Comparison of ENCODE assay signal across 1 cellular context in the genomic region with DNA sequence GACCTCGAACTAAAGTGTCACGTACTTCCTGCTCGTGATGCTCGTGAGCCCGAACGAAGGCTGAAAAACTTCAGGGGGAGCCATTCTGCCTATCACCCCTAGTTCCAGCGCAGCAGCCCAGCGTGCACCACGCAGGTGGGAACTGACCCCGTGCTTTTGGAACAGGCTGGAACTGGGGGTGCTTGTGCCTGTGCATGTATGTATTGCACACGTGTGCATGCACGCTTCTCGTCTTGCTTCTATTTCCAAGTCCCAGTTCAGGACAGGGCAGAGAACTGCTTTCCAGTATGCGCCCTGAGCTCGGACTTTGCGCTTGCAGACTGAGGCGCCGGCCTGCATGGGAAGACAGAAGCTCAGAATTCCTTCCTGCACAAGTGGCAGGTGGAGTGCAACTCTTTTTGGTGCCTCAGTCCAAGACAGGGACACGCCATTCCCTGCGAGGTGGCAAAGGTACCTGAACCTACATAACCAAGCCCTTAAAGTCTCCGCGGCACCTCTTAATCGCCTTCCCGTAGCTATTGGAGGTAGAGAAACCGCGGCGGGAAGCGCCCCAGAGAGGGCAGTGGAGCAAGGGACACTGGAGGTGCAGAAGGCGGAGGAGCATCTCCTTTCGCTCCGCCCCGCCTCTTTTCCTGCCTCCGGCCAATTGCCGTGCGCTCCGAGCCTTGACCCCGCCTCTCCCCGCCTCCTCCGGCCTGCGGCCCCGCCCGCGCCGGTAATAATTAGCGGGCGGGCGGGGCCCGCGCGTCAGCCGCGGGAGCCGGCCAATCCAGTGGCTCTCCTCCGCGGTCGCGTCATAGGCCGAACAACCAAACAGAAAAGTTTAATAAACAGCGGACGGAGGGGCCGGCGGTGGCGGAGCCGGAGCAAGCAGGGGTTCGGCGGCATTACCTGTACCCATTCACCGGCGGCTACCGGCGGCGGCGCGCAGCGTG.
TF ChIP-seq lines count a peak whose summit lies in the region.

A gene (plus strand): TSS at position 826 of the 935 bp plus-strand sequence. CDS start 60,669 bp downstream, outside the sequence.

TF ChIP-seq in K562, 482 proteins besides CTCF, POLR2A, EP300 and RAD21 (continued from another document and continues in another):
- TF ChIP-seq RBM22 (IDR thresholded peaks at IDR 0.05; ENCODE audit: low read depth, low read length, poor library complexity, severe bottlenecking) (no peak), PHF8 (IDR thresholded peaks at IDR 0.05; ENCODE audit: borderline replicate concordance, low read length) (peak; percentile 72; the same call in 1 of the 2 replicates), ATF7 (IDR thresholded peaks at IDR 0.05) (peak; percentile 79), HDAC3 (IDR thresholded peaks at IDR 0.05; ENCODE audit: borderline replicate concordance, partially characterized antibody) (no peak), HMG20B (CRISPR knock-in tag; IDR thresholded peaks at IDR 0.05) (no peak), KLF13 (tag; IDR thresholded peaks at IDR 0.05; ENCODE audit: borderline replicate concordance, low read depth) (no peak), CEBPG (CRISPR knock-in tag; IDR thresholded peaks at IDR 0.05) (no peak), CEBPG (tag; conservative IDR thresholded peaks at IDR 0.05 in 1 of 2, IDR thresholded peaks at IDR 0.05 in 1 of 2) (no peak), CCAR2 (IDR thresholded peaks at IDR 0.05; ENCODE audit: low read depth, low read length) (no peak), SMARCB1 (IDR thresholded peaks at IDR 0.05; ENCODE audit: insufficient read length, low read depth) (no peak), EHMT2 (IDR thresholded peaks at IDR 0.05) (no peak), SMC3 (conservative IDR thresholded peaks at IDR 0.05; ENCODE audit: insufficient read depth, low read depth, low read length) (no peak), SMARCA4 (IDR thresholded peaks at IDR 0.05) (no peak), ETV5 (CRISPR knock-in tag; IDR thresholded peaks at IDR 0.05; ENCODE audit: low read depth) (no peak; the same call in 1 of the 2 replicates), MTF1 (CRISPR knock-in tag; IDR thresholded peaks at IDR 0.05; ENCODE audit: borderline replicate concordance) (no peak), XRCC4 (IDR thresholded peaks at IDR 0.05; ENCODE audit: extremely low read depth, insufficient read depth, insufficient read length) (no peak), KAT8 (IDR thresholded peaks at IDR 0.05; ENCODE audit: low read depth) (no peak), JUND (IDR thresholded peaks at IDR 0.05; ENCODE audit: borderline replicate concordance, low read depth, low read length) (no peak), JUND (tag; IDR thresholded peaks at IDR 0.05; ENCODE audit: borderline replicate concordance, low read depth, low read length) (no peak), BDP1 (IDR thresholded peaks at IDR 0.05; ENCODE audit: insufficient read depth, insufficient read length) (no peak), NCOA6 (IDR thresholded peaks at IDR 0.05) (no peak)
- TF ChIP-seq, protein P1, sequence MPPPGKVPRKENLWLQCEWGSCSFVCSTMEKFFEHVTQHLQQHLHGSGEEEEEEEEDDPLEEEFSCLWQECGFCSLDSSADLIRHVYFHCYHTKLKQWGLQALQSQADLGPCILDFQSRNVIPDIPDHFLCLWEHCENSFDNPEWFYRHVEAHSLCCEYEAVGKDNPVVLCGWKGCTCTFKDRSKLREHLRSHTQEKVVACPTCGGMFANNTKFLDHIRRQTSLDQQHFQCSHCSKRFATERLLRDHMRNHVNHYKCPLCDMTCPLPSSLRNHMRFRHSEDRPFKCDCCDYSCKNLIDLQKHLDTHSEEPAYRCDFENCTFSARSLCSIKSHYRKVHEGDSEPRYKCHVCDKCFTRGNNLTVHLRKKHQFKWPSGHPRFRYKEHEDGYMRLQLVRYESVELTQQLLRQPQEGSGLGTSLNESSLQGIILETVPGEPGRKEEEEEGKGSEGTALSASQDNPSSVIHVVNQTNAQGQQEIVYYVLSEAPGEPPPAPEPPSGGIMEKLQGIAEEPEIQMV (tag; conservative IDR thresholded peaks at IDR 0.05; ENCODE audit: low read depth): no peak
- TF ChIP-seq, protein P2, sequence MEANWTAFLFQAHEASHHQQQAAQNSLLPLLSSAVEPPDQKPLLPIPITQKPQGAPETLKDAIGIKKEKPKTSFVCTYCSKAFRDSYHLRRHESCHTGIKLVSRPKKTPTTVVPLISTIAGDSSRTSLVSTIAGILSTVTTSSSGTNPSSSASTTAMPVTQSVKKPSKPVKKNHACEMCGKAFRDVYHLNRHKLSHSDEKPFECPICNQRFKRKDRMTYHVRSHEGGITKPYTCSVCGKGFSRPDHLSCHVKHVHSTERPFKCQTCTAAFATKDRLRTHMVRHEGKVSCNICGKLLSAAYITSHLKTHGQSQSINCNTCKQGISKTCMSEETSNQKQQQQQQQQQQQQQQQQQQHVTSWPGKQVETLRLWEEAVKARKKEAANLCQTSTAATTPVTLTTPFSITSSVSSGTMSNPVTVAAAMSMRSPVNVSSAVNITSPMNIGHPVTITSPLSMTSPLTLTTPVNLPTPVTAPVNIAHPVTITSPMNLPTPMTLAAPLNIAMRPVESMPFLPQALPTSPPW (CRISPR knock-in tag; IDR thresholded peaks at IDR 0.05): no peak
- TF ChIP-seq, protein P3, sequence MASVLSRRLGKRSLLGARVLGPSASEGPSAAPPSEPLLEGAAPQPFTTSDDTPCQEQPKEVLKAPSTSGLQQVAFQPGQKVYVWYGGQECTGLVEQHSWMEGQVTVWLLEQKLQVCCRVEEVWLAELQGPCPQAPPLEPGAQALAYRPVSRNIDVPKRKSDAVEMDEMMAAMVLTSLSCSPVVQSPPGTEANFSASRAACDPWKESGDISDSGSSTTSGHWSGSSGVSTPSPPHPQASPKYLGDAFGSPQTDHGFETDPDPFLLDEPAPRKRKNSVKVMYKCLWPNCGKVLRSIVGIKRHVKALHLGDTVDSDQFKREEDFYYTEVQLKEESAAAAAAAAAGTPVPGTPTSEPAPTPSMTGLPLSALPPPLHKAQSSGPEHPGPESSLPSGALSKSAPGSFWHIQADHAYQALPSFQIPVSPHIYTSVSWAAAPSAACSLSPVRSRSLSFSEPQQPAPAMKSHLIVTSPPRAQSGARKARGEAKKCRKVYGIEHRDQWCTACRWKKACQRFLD (CRISPR knock-in tag; IDR thresholded peaks at IDR 0.05): no peak
- TF ChIP-seq, protein P4, sequence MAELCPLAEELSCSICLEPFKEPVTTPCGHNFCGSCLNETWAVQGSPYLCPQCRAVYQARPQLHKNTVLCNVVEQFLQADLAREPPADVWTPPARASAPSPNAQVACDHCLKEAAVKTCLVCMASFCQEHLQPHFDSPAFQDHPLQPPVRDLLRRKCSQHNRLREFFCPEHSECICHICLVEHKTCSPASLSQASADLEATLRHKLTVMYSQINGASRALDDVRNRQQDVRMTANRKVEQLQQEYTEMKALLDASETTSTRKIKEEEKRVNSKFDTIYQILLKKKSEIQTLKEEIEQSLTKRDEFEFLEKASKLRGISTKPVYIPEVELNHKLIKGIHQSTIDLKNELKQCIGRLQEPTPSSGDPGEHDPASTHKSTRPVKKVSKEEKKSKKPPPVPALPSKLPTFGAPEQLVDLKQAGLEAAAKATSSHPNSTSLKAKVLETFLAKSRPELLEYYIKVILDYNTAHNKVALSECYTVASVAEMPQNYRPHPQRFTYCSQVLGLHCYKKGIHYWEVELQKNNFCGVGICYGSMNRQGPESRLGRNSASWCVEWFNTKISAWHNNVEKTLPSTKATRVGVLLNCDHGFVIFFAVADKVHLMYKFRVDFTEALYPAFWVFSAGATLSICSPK (IDR thresholded peaks at IDR 0.05; ENCODE audit: borderline replicate concordance): no peak
- TF ChIP-seq, protein P5, sequence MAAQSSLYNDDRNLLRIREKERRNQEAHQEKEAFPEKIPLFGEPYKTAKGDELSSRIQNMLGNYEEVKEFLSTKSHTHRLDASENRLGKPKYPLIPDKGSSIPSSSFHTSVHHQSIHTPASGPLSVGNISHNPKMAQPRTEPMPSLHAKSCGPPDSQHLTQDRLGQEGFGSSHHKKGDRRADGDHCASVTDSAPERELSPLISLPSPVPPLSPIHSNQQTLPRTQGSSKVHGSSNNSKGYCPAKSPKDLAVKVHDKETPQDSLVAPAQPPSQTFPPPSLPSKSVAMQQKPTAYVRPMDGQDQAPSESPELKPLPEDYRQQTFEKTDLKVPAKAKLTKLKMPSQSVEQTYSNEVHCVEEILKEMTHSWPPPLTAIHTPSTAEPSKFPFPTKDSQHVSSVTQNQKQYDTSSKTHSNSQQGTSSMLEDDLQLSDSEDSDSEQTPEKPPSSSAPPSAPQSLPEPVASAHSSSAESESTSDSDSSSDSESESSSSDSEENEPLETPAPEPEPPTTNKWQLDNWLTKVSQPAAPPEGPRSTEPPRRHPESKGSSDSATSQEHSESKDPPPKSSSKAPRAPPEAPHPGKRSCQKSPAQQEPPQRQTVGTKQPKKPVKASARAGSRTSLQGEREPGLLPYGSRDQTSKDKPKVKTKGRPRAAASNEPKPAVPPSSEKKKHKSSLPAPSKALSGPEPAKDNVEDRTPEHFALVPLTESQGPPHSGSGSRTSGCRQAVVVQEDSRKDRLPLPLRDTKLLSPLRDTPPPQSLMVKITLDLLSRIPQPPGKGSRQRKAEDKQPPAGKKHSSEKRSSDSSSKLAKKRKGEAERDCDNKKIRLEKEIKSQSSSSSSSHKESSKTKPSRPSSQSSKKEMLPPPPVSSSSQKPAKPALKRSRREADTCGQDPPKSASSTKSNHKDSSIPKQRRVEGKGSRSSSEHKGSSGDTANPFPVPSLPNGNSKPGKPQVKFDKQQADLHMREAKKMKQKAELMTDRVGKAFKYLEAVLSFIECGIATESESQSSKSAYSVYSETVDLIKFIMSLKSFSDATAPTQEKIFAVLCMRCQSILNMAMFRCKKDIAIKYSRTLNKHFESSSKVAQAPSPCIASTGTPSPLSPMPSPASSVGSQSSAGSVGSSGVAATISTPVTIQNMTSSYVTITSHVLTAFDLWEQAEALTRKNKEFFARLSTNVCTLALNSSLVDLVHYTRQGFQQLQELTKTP (IDR thresholded peaks at IDR 0.05; ENCODE audit: low read depth in 1 of 2, partially characterized antibody in 2 of 2): no peak
- TF ChIP-seq, protein P6, sequence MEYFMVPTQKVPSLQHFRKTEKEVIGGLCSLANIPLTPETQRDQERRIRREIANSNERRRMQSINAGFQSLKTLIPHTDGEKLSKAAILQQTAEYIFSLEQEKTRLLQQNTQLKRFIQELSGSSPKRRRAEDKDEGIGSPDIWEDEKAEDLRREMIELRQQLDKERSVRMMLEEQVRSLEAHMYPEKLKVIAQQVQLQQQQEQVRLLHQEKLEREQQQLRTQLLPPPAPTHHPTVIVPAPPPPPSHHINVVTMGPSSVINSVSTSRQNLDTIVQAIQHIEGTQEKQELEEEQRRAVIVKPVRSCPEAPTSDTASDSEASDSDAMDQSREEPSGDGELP (CRISPR knock-in tag; IDR thresholded peaks at IDR 0.05; ENCODE audit: borderline replicate concordance): peak; percentile 40; the same call in 1 of the 2 replicates
- TF ChIP-seq, protein P7, sequence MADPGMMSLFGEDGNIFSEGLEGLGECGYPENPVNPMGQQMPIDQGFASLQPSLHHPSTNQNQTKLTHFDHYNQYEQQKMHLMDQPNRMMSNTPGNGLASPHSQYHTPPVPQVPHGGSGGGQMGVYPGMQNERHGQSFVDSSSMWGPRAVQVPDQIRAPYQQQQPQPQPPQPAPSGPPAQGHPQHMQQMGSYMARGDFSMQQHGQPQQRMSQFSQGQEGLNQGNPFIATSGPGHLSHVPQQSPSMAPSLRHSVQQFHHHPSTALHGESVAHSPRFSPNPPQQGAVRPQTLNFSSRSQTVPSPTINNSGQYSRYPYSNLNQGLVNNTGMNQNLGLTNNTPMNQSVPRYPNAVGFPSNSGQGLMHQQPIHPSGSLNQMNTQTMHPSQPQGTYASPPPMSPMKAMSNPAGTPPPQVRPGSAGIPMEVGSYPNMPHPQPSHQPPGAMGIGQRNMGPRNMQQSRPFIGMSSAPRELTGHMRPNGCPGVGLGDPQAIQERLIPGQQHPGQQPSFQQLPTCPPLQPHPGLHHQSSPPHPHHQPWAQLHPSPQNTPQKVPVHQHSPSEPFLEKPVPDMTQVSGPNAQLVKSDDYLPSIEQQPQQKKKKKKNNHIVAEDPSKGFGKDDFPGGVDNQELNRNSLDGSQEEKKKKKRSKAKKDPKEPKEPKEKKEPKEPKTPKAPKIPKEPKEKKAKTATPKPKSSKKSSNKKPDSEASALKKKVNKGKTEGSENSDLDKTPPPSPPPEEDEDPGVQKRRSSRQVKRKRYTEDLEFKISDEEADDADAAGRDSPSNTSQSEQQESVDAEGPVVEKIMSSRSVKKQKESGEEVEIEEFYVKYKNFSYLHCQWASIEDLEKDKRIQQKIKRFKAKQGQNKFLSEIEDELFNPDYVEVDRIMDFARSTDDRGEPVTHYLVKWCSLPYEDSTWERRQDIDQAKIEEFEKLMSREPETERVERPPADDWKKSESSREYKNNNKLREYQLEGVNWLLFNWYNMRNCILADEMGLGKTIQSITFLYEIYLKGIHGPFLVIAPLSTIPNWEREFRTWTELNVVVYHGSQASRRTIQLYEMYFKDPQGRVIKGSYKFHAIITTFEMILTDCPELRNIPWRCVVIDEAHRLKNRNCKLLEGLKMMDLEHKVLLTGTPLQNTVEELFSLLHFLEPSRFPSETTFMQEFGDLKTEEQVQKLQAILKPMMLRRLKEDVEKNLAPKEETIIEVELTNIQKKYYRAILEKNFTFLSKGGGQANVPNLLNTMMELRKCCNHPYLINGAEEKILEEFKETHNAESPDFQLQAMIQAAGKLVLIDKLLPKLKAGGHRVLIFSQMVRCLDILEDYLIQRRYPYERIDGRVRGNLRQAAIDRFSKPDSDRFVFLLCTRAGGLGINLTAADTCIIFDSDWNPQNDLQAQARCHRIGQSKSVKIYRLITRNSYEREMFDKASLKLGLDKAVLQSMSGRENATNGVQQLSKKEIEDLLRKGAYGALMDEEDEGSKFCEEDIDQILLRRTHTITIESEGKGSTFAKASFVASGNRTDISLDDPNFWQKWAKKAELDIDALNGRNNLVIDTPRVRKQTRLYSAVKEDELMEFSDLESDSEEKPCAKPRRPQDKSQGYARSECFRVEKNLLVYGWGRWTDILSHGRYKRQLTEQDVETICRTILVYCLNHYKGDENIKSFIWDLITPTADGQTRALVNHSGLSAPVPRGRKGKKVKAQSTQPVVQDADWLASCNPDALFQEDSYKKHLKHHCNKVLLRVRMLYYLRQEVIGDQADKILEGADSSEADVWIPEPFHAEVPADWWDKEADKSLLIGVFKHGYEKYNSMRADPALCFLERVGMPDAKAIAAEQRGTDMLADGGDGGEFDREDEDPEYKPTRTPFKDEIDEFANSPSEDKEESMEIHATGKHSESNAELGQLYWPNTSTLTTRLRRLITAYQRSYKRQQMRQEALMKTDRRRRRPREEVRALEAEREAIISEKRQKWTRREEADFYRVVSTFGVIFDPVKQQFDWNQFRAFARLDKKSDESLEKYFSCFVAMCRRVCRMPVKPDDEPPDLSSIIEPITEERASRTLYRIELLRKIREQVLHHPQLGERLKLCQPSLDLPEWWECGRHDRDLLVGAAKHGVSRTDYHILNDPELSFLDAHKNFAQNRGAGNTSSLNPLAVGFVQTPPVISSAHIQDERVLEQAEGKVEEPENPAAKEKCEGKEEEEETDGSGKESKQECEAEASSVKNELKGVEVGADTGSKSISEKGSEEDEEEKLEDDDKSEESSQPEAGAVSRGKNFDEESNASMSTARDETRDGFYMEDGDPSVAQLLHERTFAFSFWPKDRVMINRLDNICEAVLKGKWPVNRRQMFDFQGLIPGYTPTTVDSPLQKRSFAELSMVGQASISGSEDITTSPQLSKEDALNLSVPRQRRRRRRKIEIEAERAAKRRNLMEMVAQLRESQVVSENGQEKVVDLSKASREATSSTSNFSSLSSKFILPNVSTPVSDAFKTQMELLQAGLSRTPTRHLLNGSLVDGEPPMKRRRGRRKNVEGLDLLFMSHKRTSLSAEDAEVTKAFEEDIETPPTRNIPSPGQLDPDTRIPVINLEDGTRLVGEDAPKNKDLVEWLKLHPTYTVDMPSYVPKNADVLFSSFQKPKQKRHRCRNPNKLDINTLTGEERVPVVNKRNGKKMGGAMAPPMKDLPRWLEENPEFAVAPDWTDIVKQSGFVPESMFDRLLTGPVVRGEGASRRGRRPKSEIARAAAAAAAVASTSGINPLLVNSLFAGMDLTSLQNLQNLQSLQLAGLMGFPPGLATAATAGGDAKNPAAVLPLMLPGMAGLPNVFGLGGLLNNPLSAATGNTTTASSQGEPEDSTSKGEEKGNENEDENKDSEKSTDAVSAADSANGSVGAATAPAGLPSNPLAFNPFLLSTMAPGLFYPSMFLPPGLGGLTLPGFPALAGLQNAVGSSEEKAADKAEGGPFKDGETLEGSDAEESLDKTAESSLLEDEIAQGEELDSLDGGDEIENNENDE (IDR thresholded peaks at IDR 0.05; ENCODE audit: low read depth, low read length): no peak
